ENCODE assay signal across 2 cellular contexts in the genomic region with DNA sequence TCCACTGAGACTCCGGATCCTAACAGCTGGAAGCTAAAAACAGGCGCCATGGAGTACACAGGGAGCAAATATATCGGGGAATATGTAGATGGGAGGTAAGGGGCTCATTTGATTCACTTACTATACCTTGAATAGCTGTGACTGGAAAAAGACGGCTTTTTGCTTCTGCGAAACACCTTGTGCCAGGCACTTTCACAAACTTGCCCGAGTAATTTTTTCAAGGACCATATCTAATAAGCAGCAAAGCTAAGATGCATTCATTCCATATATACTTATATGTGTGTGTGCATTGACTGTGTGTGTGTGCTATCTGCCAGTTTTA.
TF ChIP-seq lines count a peak whose summit lies in the region.

No MANE protein-coding gene starts in this region.

TF ChIP-seq in HepG2, 621 proteins besides CTCF, POLR2A, EP300 and RAD21 (continues in another document):
- TF ChIP-seq SAP130 (CRISPR knock-in tag; IDR thresholded peaks at IDR 0.05; ENCODE audit: low read depth) (peak; percentile 52; the same call in 1 of the 2 replicates), NFYB (CRISPR knock-in tag; IDR thresholded peaks at IDR 0.05) (no peak), ZNF556 (CRISPR knock-in tag; IDR thresholded peaks at IDR 0.05; ENCODE audit: borderline replicate concordance) (no peak), SIX4 (CRISPR knock-in tag; IDR thresholded peaks at IDR 0.05) (no peak), ZNF263 (CRISPR knock-in tag; IDR thresholded peaks at IDR 0.05) (no peak), ZNF44 (CRISPR knock-in tag; IDR thresholded peaks at IDR 0.05) (no peak), SNAI1 (CRISPR knock-in tag; IDR thresholded peaks at IDR 0.05; ENCODE audit: borderline replicate concordance) (0 out of 2 replicates have a peak, but pooled peaks have one; percentile 3), SMAD3 (CRISPR knock-in tag; IDR thresholded peaks at IDR 0.05) (no peak), SIN3A (IDR thresholded peaks at IDR 0.05; ENCODE audit: borderline replicate concordance, low read depth, low read length) (peak; percentile 83; the same call in 1 of the 2 replicates), PLSCR1 (CRISPR knock-in tag; IDR thresholded peaks at IDR 0.05; ENCODE audit: borderline replicate concordance) (no peak), SOX6 (IDR thresholded peaks at IDR 0.05) (no peak), SOX6 (CRISPR knock-in tag; IDR thresholded peaks at IDR 0.05) (no peak), ZMYM4 (CRISPR knock-in tag; IDR thresholded peaks at IDR 0.05) (0 out of 2 replicates have a peak, but pooled peaks have one; percentile 1), ZNF546 (CRISPR knock-in tag; conservative IDR thresholded peaks at IDR 0.05) (no peak), NPAS2 (CRISPR knock-in tag; IDR thresholded peaks at IDR 0.05; ENCODE audit: borderline replicate concordance) (no peak), TIGD3 (CRISPR knock-in tag; IDR thresholded peaks at IDR 0.05; ENCODE audit: borderline replicate concordance) (no peak), HNRNPK (IDR thresholded peaks at IDR 0.05; ENCODE audit: low read depth, low read length, poor library complexity, severe bottlenecking) (no peak), ZFP36 (IDR thresholded peaks at IDR 0.05; ENCODE audit: borderline replicate concordance, low read depth, low read length, partially characterized antibody) (no peak), MYC (CRISPR knock-in tag; IDR thresholded peaks at IDR 0.05; ENCODE audit: borderline replicate concordance) (0 out of 2 replicates have a peak, but pooled peaks have one; percentile 4), HOXA7 (CRISPR knock-in tag; IDR thresholded peaks at IDR 0.05) (no peak), SRSF1 (optimal IDR thresholded peaks at IDR 0.05; ENCODE audit: low read depth, low read length) (peak; percentile 12), XBP1 (CRISPR knock-in tag; IDR thresholded peaks at IDR 0.05) (no peak), ZSCAN5A (CRISPR knock-in tag; IDR thresholded peaks at IDR 0.05; ENCODE audit: borderline replicate concordance) (no peak), SP140L (CRISPR knock-in tag; IDR thresholded peaks at IDR 0.05; ENCODE audit: borderline replicate concordance) (no peak), CREBL2 (CRISPR knock-in tag; IDR thresholded peaks at IDR 0.05; ENCODE audit: borderline replicate concordance) (no peak)
- TF ChIP-seq, protein P1, sequence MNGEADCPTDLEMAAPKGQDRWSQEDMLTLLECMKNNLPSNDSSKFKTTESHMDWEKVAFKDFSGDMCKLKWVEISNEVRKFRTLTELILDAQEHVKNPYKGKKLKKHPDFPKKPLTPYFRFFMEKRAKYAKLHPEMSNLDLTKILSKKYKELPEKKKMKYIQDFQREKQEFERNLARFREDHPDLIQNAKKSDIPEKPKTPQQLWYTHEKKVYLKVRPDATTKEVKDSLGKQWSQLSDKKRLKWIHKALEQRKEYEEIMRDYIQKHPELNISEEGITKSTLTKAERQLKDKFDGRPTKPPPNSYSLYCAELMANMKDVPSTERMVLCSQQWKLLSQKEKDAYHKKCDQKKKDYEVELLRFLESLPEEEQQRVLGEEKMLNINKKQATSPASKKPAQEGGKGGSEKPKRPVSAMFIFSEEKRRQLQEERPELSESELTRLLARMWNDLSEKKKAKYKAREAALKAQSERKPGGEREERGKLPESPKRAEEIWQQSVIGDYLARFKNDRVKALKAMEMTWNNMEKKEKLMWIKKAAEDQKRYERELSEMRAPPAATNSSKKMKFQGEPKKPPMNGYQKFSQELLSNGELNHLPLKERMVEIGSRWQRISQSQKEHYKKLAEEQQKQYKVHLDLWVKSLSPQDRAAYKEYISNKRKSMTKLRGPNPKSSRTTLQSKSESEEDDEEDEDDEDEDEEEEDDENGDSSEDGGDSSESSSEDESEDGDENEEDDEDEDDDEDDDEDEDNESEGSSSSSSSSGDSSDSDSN (CRISPR knock-in tag; IDR thresholded peaks at IDR 0.05), result no peak
- TF ChIP-seq, protein P2, sequence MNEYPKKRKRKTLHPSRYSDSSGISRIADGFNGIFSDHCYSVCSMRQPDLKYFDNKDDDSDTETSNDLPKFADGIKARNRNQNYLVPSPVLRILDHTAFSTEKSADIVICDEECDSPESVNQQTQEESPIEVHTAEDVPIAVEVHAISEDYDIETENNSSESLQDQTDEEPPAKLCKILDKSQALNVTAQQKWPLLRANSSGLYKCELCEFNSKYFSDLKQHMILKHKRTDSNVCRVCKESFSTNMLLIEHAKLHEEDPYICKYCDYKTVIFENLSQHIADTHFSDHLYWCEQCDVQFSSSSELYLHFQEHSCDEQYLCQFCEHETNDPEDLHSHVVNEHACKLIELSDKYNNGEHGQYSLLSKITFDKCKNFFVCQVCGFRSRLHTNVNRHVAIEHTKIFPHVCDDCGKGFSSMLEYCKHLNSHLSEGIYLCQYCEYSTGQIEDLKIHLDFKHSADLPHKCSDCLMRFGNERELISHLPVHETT (CRISPR knock-in tag; conservative IDR thresholded peaks at IDR 0.05), result no peak

TF ChIP-seq in GM12891, 5 proteins besides CTCF, POLR2A, EP300 and RAD21:
- TF ChIP-seq POLR2AphosphoS5 (IDR thresholded peaks at IDR 0.05; ENCODE audit: low read depth, low read length) (no peak), SPI1 (IDR thresholded peaks at IDR 0.05; ENCODE audit: low read depth, low read length) (no peak), PAX5 (IDR thresholded peaks at IDR 0.05; ENCODE audit: insufficient read depth, low read length, severe bottlenecking) (no peak), POU2F2 (IDR thresholded peaks at IDR 0.05; ENCODE audit: low read depth, low read length) (no peak), TAF1 (IDR thresholded peaks at IDR 0.05; ENCODE audit: low read depth, low read length) (no peak)
